Comparison of ENCODE assay signal across 1 cellular context in the genomic region with DNA sequence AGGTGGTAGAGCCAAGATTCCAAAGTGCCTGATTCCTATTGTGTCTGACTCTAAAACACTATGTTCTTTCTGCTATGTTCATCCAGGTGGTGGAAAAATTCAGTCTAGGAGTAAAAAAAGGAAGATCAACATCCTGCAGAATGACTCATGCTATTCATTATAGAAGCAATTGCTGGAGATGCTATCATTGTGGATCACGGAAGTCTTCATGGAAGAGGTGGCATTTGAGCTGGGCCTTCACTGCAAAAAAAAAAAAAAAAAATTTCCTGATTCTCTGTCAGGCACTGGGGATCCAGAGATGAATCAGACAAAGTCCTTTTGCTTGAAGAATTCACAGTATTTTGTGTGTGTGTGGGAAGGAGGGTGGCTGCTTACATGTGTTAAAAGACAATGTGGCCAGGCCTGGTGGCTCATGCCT.
TF ChIP-seq lines count a peak whose summit lies in the region.

No MANE protein-coding gene starts in this region.

TF ChIP-seq in HCT116, 20 proteins besides CTCF, POLR2A, EP300 and RAD21 (continued from another document):
- TF ChIP-seq, protein P1, sequence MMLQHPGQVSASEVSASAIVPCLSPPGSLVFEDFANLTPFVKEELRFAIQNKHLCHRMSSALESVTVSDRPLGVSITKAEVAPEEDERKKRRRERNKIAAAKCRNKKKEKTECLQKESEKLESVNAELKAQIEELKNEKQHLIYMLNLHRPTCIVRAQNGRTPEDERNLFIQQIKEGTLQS (IDR thresholded peaks at IDR 0.05): no peak
- no peak for TF ChIP-seq TCF7L2 (IDR thresholded peaks at IDR 0.05; ENCODE audit: borderline replicate concordance, extremely low read depth, insufficient read depth, insufficient read length)
- no peak for TF ChIP-seq YY1 (IDR thresholded peaks at IDR 0.05; ENCODE audit: extremely low read depth, insufficient replicate concordance, low read depth, low read length)
TF ChIP-seq in HCT116: peak in this region for 0.
